In the genomic region with DNA sequence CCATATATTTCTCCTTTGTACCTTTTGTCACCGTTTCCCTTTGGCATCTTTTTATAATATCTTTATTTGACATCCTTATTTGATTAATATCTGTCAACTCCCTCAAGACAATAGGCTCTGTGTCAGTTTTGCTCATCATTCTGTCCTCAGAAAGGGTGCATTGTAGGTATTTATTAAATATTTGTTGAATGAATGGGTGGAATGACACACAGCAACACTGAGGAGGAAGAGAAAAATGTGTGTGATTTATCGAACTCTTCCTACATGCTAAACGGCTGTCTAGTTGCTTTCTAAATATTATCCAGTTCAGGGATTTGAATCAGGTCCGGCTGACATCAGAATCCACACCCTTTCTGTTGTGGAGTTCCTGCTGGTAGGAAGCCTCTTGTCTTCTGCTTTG, we compare ENCODE assay signal across 1 cellular context.
TF ChIP-seq lines count a peak whose summit lies in the region.

No MANE protein-coding gene starts in this region.

TF ChIP-seq in GM23338, 12 proteins besides CTCF, POLR2A, EP300 and RAD21 (continued from another document):
- TF ChIP-seq, protein P1, sequence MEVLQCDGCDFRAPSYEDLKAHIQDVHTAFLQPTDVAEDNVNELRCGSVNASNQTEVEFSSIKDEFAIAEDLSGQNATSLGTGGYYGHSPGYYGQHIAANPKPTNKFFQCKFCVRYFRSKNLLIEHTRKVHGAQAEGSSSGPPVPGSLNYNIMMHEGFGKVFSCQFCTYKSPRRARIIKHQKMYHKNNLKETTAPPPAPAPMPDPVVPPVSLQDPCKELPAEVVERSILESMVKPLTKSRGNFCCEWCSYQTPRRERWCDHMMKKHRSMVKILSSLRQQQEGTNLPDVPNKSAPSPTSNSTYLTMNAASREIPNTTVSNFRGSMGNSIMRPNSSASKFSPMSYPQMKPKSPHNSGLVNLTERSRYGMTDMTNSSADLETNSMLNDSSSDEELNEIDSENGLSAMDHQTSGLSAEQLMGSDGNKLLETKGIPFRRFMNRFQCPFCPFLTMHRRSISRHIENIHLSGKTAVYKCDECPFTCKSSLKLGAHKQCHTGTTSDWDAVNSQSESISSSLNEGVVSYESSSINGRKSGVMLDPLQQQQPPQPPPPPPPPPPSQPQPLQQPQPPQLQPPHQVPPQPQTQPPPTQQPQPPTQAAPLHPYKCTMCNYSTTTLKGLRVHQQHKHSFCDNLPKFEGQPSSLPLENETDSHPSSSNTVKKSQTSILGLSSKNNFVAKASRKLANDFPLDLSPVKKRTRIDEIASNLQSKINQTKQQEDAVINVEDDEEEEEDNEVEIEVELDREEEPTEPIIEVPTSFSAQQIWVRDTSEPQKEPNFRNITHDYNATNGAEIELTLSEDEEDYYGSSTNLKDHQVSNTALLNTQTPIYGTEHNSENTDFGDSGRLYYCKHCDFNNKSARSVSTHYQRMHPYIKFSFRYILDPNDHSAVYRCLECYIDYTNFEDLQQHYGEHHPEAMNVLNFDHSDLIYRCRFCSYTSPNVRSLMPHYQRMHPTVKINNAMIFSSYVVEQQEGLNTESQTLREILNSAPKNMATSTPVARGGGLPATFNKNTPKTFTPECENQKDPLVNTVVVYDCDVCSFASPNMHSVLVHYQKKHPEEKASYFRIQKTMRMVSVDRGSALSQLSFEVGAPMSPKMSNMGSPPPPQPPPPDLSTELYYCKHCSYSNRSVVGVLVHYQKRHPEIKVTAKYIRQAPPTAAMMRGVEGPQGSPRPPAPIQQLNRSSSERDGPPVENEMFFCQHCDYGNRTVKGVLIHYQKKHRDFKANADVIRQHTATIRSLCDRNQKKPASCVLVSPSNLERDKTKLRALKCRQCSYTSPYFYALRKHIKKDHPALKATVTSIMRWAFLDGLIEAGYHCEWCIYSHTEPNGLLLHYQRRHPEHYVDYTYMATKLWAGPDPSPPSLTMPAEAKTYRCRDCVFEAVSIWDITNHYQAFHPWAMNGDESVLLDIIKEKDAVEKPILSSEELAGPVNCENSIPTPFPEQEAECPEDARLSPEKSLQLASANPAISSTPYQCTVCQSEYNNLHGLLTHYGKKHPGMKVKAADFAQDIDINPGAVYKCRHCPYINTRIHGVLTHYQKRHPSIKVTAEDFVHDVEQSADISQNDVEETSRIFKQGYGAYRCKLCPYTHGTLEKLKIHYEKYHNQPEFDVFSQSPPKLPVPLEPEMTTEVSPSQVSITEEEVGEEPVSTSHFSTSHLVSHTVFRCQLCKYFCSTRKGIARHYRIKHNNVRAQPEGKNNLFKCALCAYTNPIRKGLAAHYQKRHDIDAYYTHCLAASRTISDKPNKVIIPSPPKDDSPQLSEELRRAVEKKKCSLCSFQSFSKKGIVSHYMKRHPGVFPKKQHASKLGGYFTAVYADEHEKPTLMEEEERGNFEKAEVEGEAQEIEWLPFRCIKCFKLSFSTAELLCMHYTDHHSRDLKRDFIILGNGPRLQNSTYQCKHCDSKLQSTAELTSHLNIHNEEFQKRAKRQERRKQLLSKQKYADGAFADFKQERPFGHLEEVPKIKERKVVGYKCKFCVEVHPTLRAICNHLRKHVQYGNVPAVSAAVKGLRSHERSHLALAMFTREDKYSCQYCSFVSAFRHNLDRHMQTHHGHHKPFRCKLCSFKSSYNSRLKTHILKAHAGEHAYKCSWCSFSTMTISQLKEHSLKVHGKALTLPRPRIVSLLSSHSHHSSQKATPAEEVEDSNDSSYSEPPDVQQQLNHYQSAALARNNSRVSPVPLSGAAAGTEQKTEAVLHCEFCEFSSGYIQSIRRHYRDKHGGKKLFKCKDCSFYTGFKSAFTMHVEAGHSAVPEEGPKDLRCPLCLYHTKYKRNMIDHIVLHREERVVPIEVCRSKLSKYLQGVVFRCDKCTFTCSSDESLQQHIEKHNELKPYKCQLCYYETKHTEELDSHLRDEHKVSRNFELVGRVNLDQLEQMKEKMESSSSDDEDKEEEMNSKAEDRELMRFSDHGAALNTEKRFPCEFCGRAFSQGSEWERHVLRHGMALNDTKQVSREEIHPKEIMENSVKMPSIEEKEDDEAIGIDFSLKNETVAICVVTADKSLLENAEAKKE (CRISPR knock-in tag; IDR thresholded peaks at IDR 0.05) = no peak
- no peak for TF ChIP-seq NANOG (IDR thresholded peaks at IDR 0.05; ENCODE audit: borderline replicate concordance)
- TF ChIP-seq ZNF114 (CRISPR knock-in tag; IDR thresholded peaks at IDR 0.05) = no peak
- TF ChIP-seq CREB1 (CRISPR knock-in tag; IDR thresholded peaks at IDR 0.05; ENCODE audit: low read depth) = no peak
- no peak for TF ChIP-seq POLR2AphosphoS5 (IDR thresholded peaks at IDR 0.05; ENCODE audit: low read depth)
- no peak for TF ChIP-seq EZH2 (IDR thresholded peaks at IDR 0.05; ENCODE audit: low read depth, unreplicated experiment)
